ENCODE assay signal across 13 cellular contexts in the genomic region with DNA sequence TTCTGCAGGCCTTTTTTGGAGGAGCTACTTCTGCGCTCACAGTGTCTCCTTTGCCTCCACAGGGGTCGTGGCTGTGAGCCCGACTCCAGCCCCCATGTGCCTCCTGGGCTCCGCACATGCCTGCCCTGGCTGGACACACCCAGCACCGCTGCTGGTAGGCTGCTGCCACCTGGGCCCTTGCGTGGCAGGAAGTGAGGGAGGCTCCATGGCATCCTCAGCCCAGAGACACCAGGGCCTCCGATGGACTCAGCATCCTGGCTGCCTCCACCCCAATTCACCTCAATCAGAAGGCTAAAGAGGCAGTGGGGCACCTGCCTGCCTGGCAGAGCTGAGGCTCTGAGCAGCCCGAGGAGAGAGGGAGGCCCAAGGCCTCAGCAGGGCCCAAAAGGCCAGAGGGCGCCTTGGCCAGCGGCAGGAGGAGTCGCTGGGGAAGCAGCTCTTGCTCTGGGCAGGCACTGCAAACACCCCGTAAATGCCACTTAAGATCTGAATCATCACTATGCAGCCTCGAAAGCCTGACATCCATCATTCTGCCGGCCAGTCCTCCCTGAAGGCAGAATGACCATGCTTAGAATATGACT.
"Had no signal": no experiment of that assay in that cellular context is flagged by ENCODE, and none has a peak within 500 bp of the region (broad histone marks: within the 10 kb centered on the region; RNA-seq: fewer than 3 reads in every experiment).

No MANE protein-coding gene starts in this region.

- H3K27ac ChIP-seq: upper lobe of left lung had no signal

- ATAC-seq: left cardiac atrium; mucosa of descending colon; naive thymus-derived CD8-positive, alpha-beta T cell; sciatic nerve; stimulated activated naive CD8-positive, alpha-beta T cell treated with anti-CD3 and anti-CD28 coated beads, Interleukin-15, Interleukin-2, amounts not matched to agents 100 U/mL and 50 U/mL, for 24 hours had no signal

- H3K9me3 ChIP-seq: mucosa of descending colon had no signal

- DNase-seq: activated effector memory CD4-positive, alpha-beta T cell treated with anti-CD3 and anti-CD28 coated beads, Interleukin-2, amount 50 U/mL, for 16 hours; activated T-cell treated with anti-CD3 and anti-CD28 coated beads, Interleukin-2, amount 50 U/mL, for 1 hour; dermis blood vessel endothelial cell; hypothalamus; left cardiac atrium; mammary epithelial cell; mucosa of descending colon; stimulated activated CD4-positive, alpha-beta T cell treated with anti-CD3 and anti-CD28 coated beads, Interleukin-4, amount 100 ng/mL, for 1 hour; stimulated activated CD8-positive, alpha-beta memory T cell treated with anti-CD3 and anti-CD28 coated beads, Interleukin-4, amount 100 ng/mL, for 48 hours; stimulated activated naive CD8-positive, alpha-beta T cell treated with anti-CD3 and anti-CD28 coated beads, Interleukin-15, Interleukin-2, amounts not matched to agents 100 U/mL and 50 U/mL, for 24 hours had no signal

- H3K36me3 ChIP-seq: upper lobe of left lung had no signal

- H3K4me1 ChIP-seq: upper lobe of left lung had no signal

- H3K4me3 ChIP-seq: mucosa of descending colon, upper lobe of left lung had no signal

- H3K27me3 ChIP-seq: upper lobe of left lung had no signal
